20 cellular contexts compared by ENCODE assay signal in the genomic region with DNA sequence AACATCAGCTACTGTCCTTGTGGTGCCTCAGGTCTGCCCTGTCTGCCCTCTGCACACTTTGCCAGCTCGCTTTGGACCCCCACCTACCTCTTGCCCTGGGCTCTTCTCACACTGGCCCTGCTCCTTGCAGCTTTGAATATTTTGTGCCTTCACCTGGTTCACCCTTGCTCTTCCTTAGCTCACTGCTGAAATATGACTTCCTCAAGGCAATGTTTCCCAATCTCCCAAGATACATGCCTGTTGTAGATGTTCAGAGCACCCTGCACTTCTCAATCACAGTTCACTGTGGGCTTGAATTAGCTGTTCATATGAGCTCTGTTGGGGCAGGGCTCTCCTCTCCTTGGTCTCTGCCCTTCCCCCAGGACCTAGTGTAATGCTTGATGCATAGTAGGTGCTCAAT. TPM values are rescaled to one million over a fixed set of nuclear protein-coding genes. Genes with fewer than 3 reads are reported as not detected.
DNase-seq lines count a peak whose midpoint lies in the region; ATAC-seq and TF ChIP-seq lines count a peak whose summit lies in the region.
"Had no signal": no experiment of that assay in that cellular context is flagged by ENCODE, and none has a peak within 500 bp of the region (broad histone marks: within the 10 kb centered on the region; RNA-seq: fewer than 3 reads in every experiment).

No MANE protein-coding gene starts in this region.

- peak overlapping the region in 11 of 12 donors; percentile 18 to 92 (median 80) for H3K27ac ChIP-seq in heart left ventricle
- H3K27ac ChIP-seq in right cardiac atrium (ENCODE audit: low read length): peak overlapping the region; percentile 21
- H3K27ac ChIP-seq in gastrocnemius medialis: peak overlapping the region in 3 of 4 donors; percentile 79 to 87 (median 81)
- H3K27ac ChIP-seq in naive thymus-derived CD4-positive, alpha-beta T cell (ENCODE audit: low read depth, low read length): no peak overlapping the region
- H3K27ac ChIP-seq in mammary epithelial cell (ENCODE audit: insufficient read depth, low read depth, low read length): no peak overlapping the region

- in situ Hi-C loops in gastrocnemius medialis (cut with MboI; ENCODE audit: low sequenced_read_pairs in 4 of 4): no loop called here
- in situ Hi-C loops in mammary epithelial cell (cut with MboI; ENCODE audit: low sequenced_read_pairs in 2 of 2): no loop called here

- H3K4me2 ChIP-seq in mammary epithelial cell (ENCODE audit: insufficient read depth, low read depth, low read length): no peak overlapping the region
- H3K4me2 ChIP-seq: GM23338 had no signal

- POLR2A ChIA-PET in naive thymus-derived CD4-positive, alpha-beta T cell (lab: Charles Lee): interaction anchor here (1.5 kb wide), 1 partner anchor 10 kb away, joined by 5 read pairs; no protein-coding TSS in a partner anchor

- H3K79me2 ChIP-seq in mammary epithelial cell (ENCODE audit: insufficient read depth, low read length): peaks cover 53% of the 10 kb centered on the region

- BruUV-seq in mammary epithelial cell (replicated peaks; lab: Mats Ljungman, UMichigan): no TSS peak

- peaks cover 0 to 2% (median 0%) of the 10 kb centered on the region in 7 donors for H3K4me1 Mint-ChIP-seq in naive thymus-derived CD4-positive, alpha-beta T cell
- H3K4me1 Mint-ChIP-seq: GM23338 had no signal

- H3K4me3 ChIP-seq in heart left ventricle: no peak overlapping the region
- no peak overlapping the region for H3K4me3 ChIP-seq in right cardiac atrium (ENCODE audit: low read length)
- no peak overlapping the region for H3K4me3 ChIP-seq in gastrocnemius medialis
- H3K4me3 ChIP-seq in naive thymus-derived CD4-positive, alpha-beta T cell (ENCODE audit: low read length): no peak overlapping the region
- no peak overlapping the region for H3K4me3 ChIP-seq in mammary epithelial cell (replicated peaks in 1 of 3; ENCODE audit: insufficient read depth in 1 of 3, low read depth in 2 of 3, low read length in 3 of 3)
- H3K4me3 ChIP-seq: GM23338, MG63 had no signal

- peaks cover 0 to 6% (median 0%) of the 10 kb centered on the region in 5 donors for H3K36me3 Mint-ChIP-seq in naive thymus-derived CD4-positive, alpha-beta T cell

- no peak overlapping the region for H3K9ac ChIP-seq in mammary epithelial cell (ENCODE audit: insufficient read depth, low read length)

- peaks cover 0 to 39% (median 28%) of the 10 kb centered on the region in 5 donors for H3K27me3 Mint-ChIP-seq in naive thymus-derived CD4-positive, alpha-beta T cell

- dilution Hi-C loops in mammary epithelial cell (cut with HindIII; ENCODE audit: low sequenced_read_pairs): no loop called here

- no peak overlapping the region for H2AFZ ChIP-seq in mammary epithelial cell (ENCODE audit: low read depth, low read length)
- H2AFZ ChIP-seq: GM23338 had no signal

- no peaks in the 10 kb centered on the region for H4K20me1 ChIP-seq in mammary epithelial cell (ENCODE audit: insufficient read depth, low read length)

- H3K4me3 Mint-ChIP-seq in naive thymus-derived CD4-positive, alpha-beta T cell: no peak overlapping the region
- H3K4me3 Mint-ChIP-seq: CD4-positive, alpha-beta T cell; GM23338; H9 had no signal

- DNase-seq in heart left ventricle (no peak), Right ventricle myocardium superior (no peak), amniotic epithelial cell (ENCODE audit: low read depth) (peak; percentile 42), right cardiac atrium (no peak), gastrocnemius medialis (no peak), mammary epithelial cell (no peak), epidermal melanocyte (ENCODE audit: insufficient read length, low spot score) (no peak)
- no peak for DNase-seq in naive thymus-derived CD4-positive, alpha-beta T cell
- DNase-seq: CD4-positive, alpha-beta T cell; H9; KBM-7; MG63; NCI-H1105 treated with DMSO at 0.1 percent for 48 hours; NCI-H1930; NCI-H2107; NCI-H446 treated with DMSO at 0.1 percent for 48 hours; NCI-H526 treated with DMSO at 0.1 percent for 48 hours; RPMI8226; SHP77 treated with DMSO at 0.1 percent for 48 hours had no signal

- 56 to 77% (median 65%) methylated on average over 1 of the region's 1 CpG for WGBS in heart left ventricle, 4 donors
- WGBS in right cardiac atrium: 91% methylated on average over 1 of the region's 1 CpG
- WGBS in mammary epithelial cell (ENCODE audit: low coverage, missing lambda C conversion rate): 46% methylated on average over 1 of the region's 1 CpG

- no peak for ATAC-seq in heart left ventricle
- no peak for ATAC-seq in Right ventricle myocardium superior (ENCODE audit: poor library complexity)
- no peak for ATAC-seq in right cardiac atrium
- no peak for ATAC-seq in gastrocnemius medialis
- no peak for ATAC-seq in naive thymus-derived CD4-positive, alpha-beta T cell
- ATAC-seq: GM23338 had no signal

- CTCF ChIA-PET in naive thymus-derived CD4-positive, alpha-beta T cell (lab: Charles Lee): interaction anchor here (0.6 to 1.4 kb wide), 3 partner anchors 9 to 31 kb away, joined by 3 to 4 read pairs (median 3); no protein-coding TSS in a partner anchor
- CTCF ChIA-PET in mammary epithelial cell (lab: Charles Lee; ENCODE audit: low non-redundant PET): no interaction called here

- H3K27ac Mint-ChIP-seq in naive thymus-derived CD4-positive, alpha-beta T cell: no peak overlapping the region
- H3K27ac Mint-ChIP-seq: CD4-positive, alpha-beta T cell; GM23338; H9 had no signal

- H3K27me3 ChIP-seq in heart left ventricle: no peaks in the 10 kb centered on the region
- H3K27me3 ChIP-seq in right cardiac atrium (ENCODE audit: control insufficient read depth, insufficient read depth): no peaks in the 10 kb centered on the region
- H3K27me3 ChIP-seq in gastrocnemius medialis: no peaks in the 10 kb centered on the region
- H3K27me3 ChIP-seq in naive thymus-derived CD4-positive, alpha-beta T cell (ENCODE audit: control insufficient read depth in 2 of 2, insufficient read depth in 2 of 2, low read length in 2 of 2): no peaks in the 10 kb centered on the region
- no peaks in the 10 kb centered on the region for H3K27me3 ChIP-seq in mammary epithelial cell (ENCODE audit: insufficient read depth, low read length)
- H3K27me3 ChIP-seq: MG63 had no signal

- intact Hi-C loops in heart left ventricle (cut with DNase I) (no loop called here), Right ventricle myocardium superior (cut with DNase I) (no loop called here), right cardiac atrium (cut with DNase I) (no loop called here), gastrocnemius medialis (cut with DNase I; ENCODE audit: low total_unique reads) (loop anchor here (10.0 kb wide), 1 partner anchor 275 kb away; a partner anchor contains a TSS), mammary epithelial cell (cut with micrococcal nuclease) (no loop called here)
- intact Hi-C loops in naive thymus-derived CD4-positive, alpha-beta T cell (cut with micrococcal nuclease): no loop called here

- H3K36me3 ChIP-seq in heart left ventricle (peaks cover 0 to 9% (median 0%) of the 10 kb centered on the region in 9 donors), gastrocnemius medialis (no peaks in the 10 kb centered on the region), mammary epithelial cell (ENCODE audit: insufficient read depth, low read length) (no peaks in the 10 kb centered on the region)
- no peaks in the 10 kb centered on the region for H3K36me3 ChIP-seq in naive thymus-derived CD4-positive, alpha-beta T cell (ENCODE audit: control insufficient read depth in 2 of 3, insufficient read depth in 3 of 3, low read length in 3 of 3)
- H3K36me3 ChIP-seq: MG63 had no signal

- TF ChIP-seq CTCF in heart left ventricle (IDR thresholded peaks at IDR 0.05) (no peak), gastrocnemius medialis (IDR thresholded peaks at IDR 0.05 in 4 of 5, conservative IDR thresholded peaks at IDR 0.05 in 1 of 5) (no peak), mammary epithelial cell (conservative IDR thresholded peaks at IDR 0.05 in 1 of 2, IDR thresholded peaks at IDR 0.05 in 1 of 2; ENCODE audit: extremely low read depth in 1 of 2, insufficient read depth in 1 of 2, low read depth in 1 of 2, low read length in 2 of 2) (no peak)

- peaks cover 0 to 5% (median 0%) of the 10 kb centered on the region in 11 donors for H3K9me3 Mint-ChIP-seq in naive thymus-derived CD4-positive, alpha-beta T cell
- H3K9me3 Mint-ChIP-seq: CD4-positive, alpha-beta T cell; GM23338; H9 had no signal

- no peaks in the 10 kb centered on the region for H3K9me3 ChIP-seq in heart left ventricle
- H3K9me3 ChIP-seq in right cardiac atrium (ENCODE audit: control insufficient read depth, low read length): no peaks in the 10 kb centered on the region
- no peaks in the 10 kb centered on the region for H3K9me3 ChIP-seq in gastrocnemius medialis
- H3K9me3 ChIP-seq in naive thymus-derived CD4-positive, alpha-beta T cell (ENCODE audit: control insufficient read depth in 2 of 3, low read length in 3 of 3): no peaks in the 10 kb centered on the region
- H3K9me3 ChIP-seq in mammary epithelial cell (replicated peaks; ENCODE audit: insufficient read depth, low read length): no peaks in the 10 kb centered on the region
- H3K9me3 ChIP-seq: MG63 had no signal

- H3K4me1 ChIP-seq in heart left ventricle (peaks cover 13 to 96% (median 79%) of the 10 kb centered on the region in 12 donors), right cardiac atrium (ENCODE audit: control insufficient read depth, insufficient read depth, low read length) (peaks cover 35% of the 10 kb centered on the region), gastrocnemius medialis (peaks cover 67 to 87% of the 10 kb centered on the region in 2 donors), mammary epithelial cell (ENCODE audit: insufficient read depth, low read length) (no peaks in the 10 kb centered on the region)
- no peaks in the 10 kb centered on the region for H3K4me1 ChIP-seq in naive thymus-derived CD4-positive, alpha-beta T cell (ENCODE audit: control insufficient read depth in 2 of 2, insufficient read depth in 2 of 2, low read length in 2 of 2)

- TF ChIP-seq POLR2A in heart left ventricle (IDR thresholded peaks at IDR 0.05) (no peak), gastrocnemius medialis (IDR thresholded peaks at IDR 0.05) (no peak)

RNA-seq across cellular contexts. Expression of a gene that starts 8.0 kb away (rescaled TPM):
- total RNA-seq in heart left ventricle (10 to 100 TPM; 30.4 to 57.7 (median 45.0) TPM), Right ventricle myocardium superior (42.2 TPM), right cardiac atrium (10 to 100 TPM; 36.9 to 59.7 (median 42.7) TPM), gastrocnemius medialis (10 to 100 TPM; 28.6 to 39.9 (median 32.9) TPM), mammary epithelial cell (10 to 100 TPM; 19.0 to 23.2 TPM)
- polyA plus RNA-seq in heart left ventricle (10 to 100 TPM; 32.2 to 49.5 TPM), right cardiac atrium (26.2 TPM), mammary epithelial cell (6.3 TPM)
- total RNA-seq in naive thymus-derived CD4-positive, alpha-beta T cell: under 1 TPM in 3 of 5 experiments, not detected in 2; 0.08 to 0.76 (median 0.49) TPM
- polyA plus RNA-seq in naive thymus-derived CD4-positive, alpha-beta T cell: 1 to 10 TPM in 1 of 2 donors, under 1 TPM in 1; 0.18 to 1.1 TPM
- polyA minus RNA-seq in mammary epithelial cell: 18.6 TPM

Comparison
In these comparisons a context has a peak if more than half of its experiments do, and no peak if none do; other contexts are left out.
1. H3K27ac ChIP-seq: peak in heart left ventricle (11 of 12), right cardiac atrium (single experiment) and gastrocnemius medialis (3 of 4); none in naive thymus-derived CD4-positive, alpha-beta T cell (single experiment) and mammary epithelial cell (single experiment).
2. RNA of a gene that starts 8.0 kb away (total RNA-seq): 36.9 to 59.7 TPM in right cardiac atrium, 30.4 to 57.7 TPM in heart left ventricle, 42.2 TPM in Right ventricle myocardium superior (single experiment), 28.6 to 39.9 TPM in gastrocnemius medialis and 19.0 to 23.2 TPM in mammary epithelial cell; 0.08 to 0.76 TPM in naive thymus-derived CD4-positive, alpha-beta T cell; every median in the first group is over 10 times any median in the second.